In genomic region chr5:140186155-140186753, GRCh38 we compare ENCODE assay signal across 1 cellular context.
TF ChIP-seq lines count a peak whose summit lies in the region.

No MANE protein-coding gene starts in this region.

TF ChIP-seq in K562, 482 proteins besides CTCF, POLR2A, EP300 and RAD21 (continued from another document):
- TF ChIP-seq ZNF592 (IDR thresholded peaks at IDR 0.05), result peak; percentile 14; the same call in 1 of the 2 replicates
- TF ChIP-seq MAFG (tag; conservative IDR thresholded peaks at IDR 0.05), result peak; percentile 91
- TF ChIP-seq HNRNPUL1 (IDR thresholded peaks at IDR 0.05; ENCODE audit: low read length), result no peak
